24 cellular contexts compared by ENCODE assay signal in the genomic region with DNA sequence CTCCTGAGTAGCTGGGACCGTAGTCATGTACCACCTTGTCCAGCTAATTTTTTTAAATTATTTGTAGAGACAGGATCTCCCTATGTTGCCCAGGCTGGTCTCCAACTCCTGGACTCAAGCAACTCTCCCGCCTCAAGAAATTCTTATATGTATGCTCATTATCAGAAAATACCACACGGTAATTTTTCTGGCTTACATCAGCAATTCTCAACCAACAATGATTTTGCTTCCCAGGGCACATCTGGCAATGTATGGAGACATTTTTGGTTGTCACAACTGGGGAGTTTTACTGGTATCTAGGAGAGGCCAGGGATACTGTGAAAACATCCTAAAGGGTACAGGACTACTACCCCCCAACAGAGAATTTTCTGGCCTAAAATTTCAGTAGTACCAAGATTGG. TPM values are rescaled to one million over a fixed set of nuclear protein-coding genes. Genes with fewer than 3 reads are reported as not detected.
A peak's percentile ranks its signal among the peaks of the same experiment; 100 is the strongest.
DNase-seq lines count a peak whose midpoint lies in the region; ATAC-seq, FAIRE-seq and TF ChIP-seq lines count a peak whose summit lies in the region.
"Had no signal": no experiment of that assay in that cellular context is flagged by ENCODE, and none has a peak within 500 bp of the region (broad histone marks: within the 10 kb centered on the region; RNA-seq: fewer than 3 reads in every experiment).

No MANE protein-coding gene starts in this region.

- H3K9ac ChIP-seq in HepG2 (ENCODE audit: insufficient read depth, low read depth, low read length) = no peak overlapping the region
- H3K9ac ChIP-seq in skeletal muscle tissue (ENCODE audit: low read depth in 1 of 3, low read length in 3 of 3) = no peak overlapping the region

- POLR2A ChIA-PET in HepG2 (lab: Yijun Ruan, JAX) = interaction anchor here (1.3 kb wide), 1 partner anchor 26 kb away, joined by 3 read pairs; no protein-coding TSS in a partner anchor

- TF ChIP-seq RAD21 in HepG2 (CRISPR knock-in tag; IDR thresholded peaks at IDR 0.05) = no peak

- in situ Hi-C loops in HepG2 (cut with HindIII; ENCODE audit: extremely low pct_ligation_motif_present, low pct_unique_long_range_greater_than_20kb) = no loop called here

- no peaks in the 10 kb centered on the region for H3K79me2 ChIP-seq in HepG2 (ENCODE audit: insufficient read depth, low read length)

- H3K36me3 Mint-ChIP-seq in activated T-cell treated with anti-CD3 and anti-CD28 coated beads, Interleukin-2, amount 50 U/mL, for 4 hours (ENCODE audit: insufficient read depth) = peaks cover 30% of the 10 kb centered on the region
- H3K36me3 Mint-ChIP-seq in activated T-helper 1 cell treated with anti-CD3 and anti-CD28 coated beads, Interleukin-12 subunit alpha, Interleukin-12 subunit beta, Interleukin-2, Interleukin-4 antibody, amounts not matched to agents 30 ng/mL and 10 ng/mL and 1 ng/mL, durations not matched to agents 14 hours and 24 hours and 36 hours (ENCODE audit: low read depth) = peaks cover 35% of the 10 kb centered on the region

- H3K4me2 ChIP-seq in HepG2 (ENCODE audit: low read depth, low read length) = no peak overlapping the region

- no peaks in the 10 kb centered on the region for H3K9me3 ChIP-seq in HepG2 (ENCODE audit: low read length)
- H3K9me3 ChIP-seq in right lobe of liver = no peaks in the 10 kb centered on the region
- no peaks in the 10 kb centered on the region for H3K9me3 ChIP-seq in esophagus squamous epithelium
- no peaks in the 10 kb centered on the region for H3K9me3 ChIP-seq in skeletal muscle tissue (ENCODE audit: control insufficient read depth in 3 of 3, low read length in 3 of 3)
- H3K9me3 ChIP-seq: ovary had no signal

- TF ChIP-seq CTCF in HepG2 (CRISPR knock-in tag; IDR thresholded peaks at IDR 0.05) = no peak
- TF ChIP-seq CTCF in right lobe of liver (IDR thresholded peaks at IDR 0.05) = no peak
- TF ChIP-seq CTCF in esophagus squamous epithelium (IDR thresholded peaks at IDR 0.05) = no peak

- TF ChIP-seq POLR2A in HepG2 (IDR thresholded peaks at IDR 0.05; ENCODE audit: insufficient read depth in 1 of 2, low read depth in 2 of 2, low read length in 2 of 2) (no peak), right lobe of liver (IDR thresholded peaks at IDR 0.05) (no peak), esophagus squamous epithelium (IDR thresholded peaks at IDR 0.05) (no peak)

- TF ChIP-seq EP300 in HepG2 (IDR thresholded peaks at IDR 0.05; ENCODE audit: low read depth in 2 of 2, low read length in 2 of 2) = no peak
- no peak for TF ChIP-seq EP300 in HepG2 (CRISPR knock-in tag; IDR thresholded peaks at IDR 0.05; ENCODE audit: borderline replicate concordance)

- no peaks in the 10 kb centered on the region for H4K20me1 ChIP-seq in HepG2 (ENCODE audit: insufficient read depth, low read length)

- no peak for FAIRE-seq in HepG2 (lab: Jason Lieb, UNC)
- FAIRE-seq: colon, frontal cortex, GM12892, HTR-8/SVneo had no signal

- DNase-seq in HepG2 (ENCODE audit: low spot score) (no peak), right lobe of liver (no peak), esophagus squamous epithelium (lab: John Stamatoyannopoulos, UW) (no peak)
- DNase-seq in activated T-cell treated with anti-CD3 and anti-CD28 coated beads, Interleukin-2, amount 50 U/mL, for 4 hours = no peak
- DNase-seq in activated T-helper 1 cell treated with anti-CD3 and anti-CD28 coated beads, Interleukin-12 subunit alpha, Interleukin-12 subunit beta, Interleukin-2, Interleukin-4 antibody, amounts not matched to agents 30 ng/mL and 10 ng/mL and 1 ng/mL, durations not matched to agents 14 hours and 24 hours and 36 hours (ENCODE audit: low spot score) = no peak
- DNase-seq: ACHN; activated CD4-positive, alpha-beta T cell treated with anti-CD3 and anti-CD28 coated beads for 36 hours; activated naive CD8-positive, alpha-beta T cell treated with anti-CD3 and anti-CD28 coated beads, Interleukin-2, amount 50 U/mL, for 24 hours; activated T-cell treated with anti-CD3 and anti-CD28 coated beads for 4 hours; DMS153; NCI-H1436; NCI-H446; NCI-H82; nephron progenitor cell; ovary; stimulated activated CD4-positive, alpha-beta T cell treated with anti-CD3 and anti-CD28 coated beads, Interleukin-4, amount 100 ng/mL, for 24 hours had no signal

- intact Hi-C loops in HepG2 (cut with micrococcal nuclease; ENCODE audit: unreplicated experiment) (no loop called here), right lobe of liver (cut with DNase I) (no loop called here), esophagus squamous epithelium (cut with DNase I) (no loop called here)
- intact Hi-C loops in activated T-helper 1 cell treated with anti-CD3 and anti-CD28 coated beads, Interleukin-12 subunit alpha, Interleukin-12 subunit beta, Interleukin-2, Interleukin-4 antibody, amounts not matched to agents 30 ng/mL and 10 ng/mL and 1 ng/mL, durations not matched to agents 14 hours and 24 hours and 36 hours (cut with micrococcal nuclease) = no loop called here

- CTCF ChIA-PET in HepG2 (lab: Yijun Ruan, JAX; ENCODE audit: low intra/inter-chr PET ratio, low total read pairs) = no interaction called here

- H3K27ac Mint-ChIP-seq in activated T-helper 1 cell treated with anti-CD3 and anti-CD28 coated beads, Interleukin-12 subunit alpha, Interleukin-12 subunit beta, Interleukin-2, Interleukin-4 antibody, amounts not matched to agents 30 ng/mL and 10 ng/mL and 1 ng/mL, durations not matched to agents 14 hours and 24 hours and 36 hours = no peak overlapping the region
- H3K27ac Mint-ChIP-seq: activated CD4-positive, alpha-beta T cell treated with anti-CD3 and anti-CD28 coated beads for 36 hours; activated naive CD8-positive, alpha-beta T cell treated with anti-CD3 and anti-CD28 coated beads, Interleukin-2, amount 50 U/mL, for 24 hours; nephron progenitor cell; stimulated activated effector memory CD8-positive, alpha-beta T cell treated with anti-CD3 and anti-CD28 coated beads, Interleukin-12 subunit alpha, Interleukin-12 subunit beta, amount 100 ng/mL, for 72 hours had no signal

- 98% methylated on average over 3 of the region's 3 CpGs for WGBS in HepG2 (ENCODE audit: low lambda C conversion rate)
- 78% methylated on average over 3 of the region's 3 CpGs for WGBS in right lobe of liver (ENCODE audit: insufficient coverage, low coverage, low lambda C conversion rate, missing lambda C conversion rate)
- 76 to 97% methylated on average over 3 of the region's 3 CpGs for WGBS in esophagus squamous epithelium, 2 donors

- no peaks in the 10 kb centered on the region for H3K27me3 Mint-ChIP-seq in activated T-cell treated with anti-CD3 and anti-CD28 coated beads, Interleukin-2, amount 50 U/mL, for 4 hours (ENCODE audit: low read depth)
- H3K27me3 Mint-ChIP-seq in activated T-helper 1 cell treated with anti-CD3 and anti-CD28 coated beads, Interleukin-12 subunit alpha, Interleukin-12 subunit beta, Interleukin-2, Interleukin-4 antibody, amounts not matched to agents 30 ng/mL and 10 ng/mL and 1 ng/mL, durations not matched to agents 14 hours and 24 hours and 36 hours (ENCODE audit: insufficient read depth) = no peaks in the 10 kb centered on the region
- H3K27me3 Mint-ChIP-seq: activated CD4-positive, alpha-beta T cell treated with anti-CD3 and anti-CD28 coated beads for 36 hours; activated naive CD8-positive, alpha-beta T cell treated with anti-CD3 and anti-CD28 coated beads, Interleukin-2, amount 50 U/mL, for 24 hours had no signal

- ATAC-seq in HepG2 = no peak
- ATAC-seq in right lobe of liver = no peak
- ATAC-seq in GM21381 (IDR thresholded peaks at IDR 0.05; ENCODE audit: unreplicated experiment) = no peak
- no peak for ATAC-seq in activated T-cell treated with anti-CD3 and anti-CD28 coated beads, Interleukin-2, amount 50 U/mL, for 4 hours
- no peak for ATAC-seq in HG03378 (IDR thresholded peaks at IDR 0.05; ENCODE audit: unreplicated experiment)
- ATAC-seq: activated CD4-positive, alpha-beta T cell treated with anti-CD3 and anti-CD28 coated beads for 36 hours; activated naive CD8-positive, alpha-beta T cell treated with anti-CD3 and anti-CD28 coated beads, Interleukin-2, amount 50 U/mL, for 24 hours; stimulated activated effector memory CD8-positive, alpha-beta T cell treated with anti-CD3 and anti-CD28 coated beads, Interleukin-12 subunit alpha, Interleukin-12 subunit beta, amount 100 ng/mL, for 72 hours had no signal

- H3K4me3 ChIP-seq in HepG2 (replicated peaks in 1 of 3; ENCODE audit: insufficient read depth in 1 of 3, low read depth in 2 of 3, low read length in 3 of 3) (no peak overlapping the region), right lobe of liver (no peak overlapping the region), esophagus squamous epithelium (no peak overlapping the region), skeletal muscle tissue (ENCODE audit: low read length in 3 of 3) (no peak overlapping the region)
- H3K4me3 ChIP-seq: ovary had no signal

- H2AFZ ChIP-seq in HepG2 (ENCODE audit: low read length) = no peak overlapping the region

- no TSS peak for BruUV-seq in HepG2 (replicated peaks; lab: Mats Ljungman, UMichigan)

- H3K27me3 ChIP-seq in HepG2 (ENCODE audit: control insufficient read depth in 1 of 2, insufficient read depth in 2 of 2, low read length in 2 of 2) (no peaks in the 10 kb centered on the region), right lobe of liver (no peaks in the 10 kb centered on the region), esophagus squamous epithelium (no peaks in the 10 kb centered on the region), skeletal muscle tissue (ENCODE audit: control insufficient read depth in 3 of 3, insufficient read depth in 3 of 3, low read length in 3 of 3) (no peaks in the 10 kb centered on the region)
- H3K27me3 ChIP-seq: ovary had no signal

- no peaks in the 10 kb centered on the region for H3K4me1 ChIP-seq in HepG2 (ENCODE audit: insufficient read depth, low read length)
- H3K4me1 ChIP-seq in right lobe of liver = no peaks in the 10 kb centered on the region
- H3K4me1 ChIP-seq in esophagus squamous epithelium = no peaks in the 10 kb centered on the region
- peaks cover 0 to 4% (median 4%) of the 10 kb centered on the region in 3 donors for H3K4me1 ChIP-seq in skeletal muscle tissue (ENCODE audit: control insufficient read depth in 3 of 3, insufficient read depth in 3 of 3, low read length in 3 of 3)

- H3K9me3 Mint-ChIP-seq in activated T-cell treated with anti-CD3 and anti-CD28 coated beads, Interleukin-2, amount 50 U/mL, for 4 hours = no peaks in the 10 kb centered on the region
- H3K9me3 Mint-ChIP-seq in activated T-helper 1 cell treated with anti-CD3 and anti-CD28 coated beads, Interleukin-12 subunit alpha, Interleukin-12 subunit beta, Interleukin-2, Interleukin-4 antibody, amounts not matched to agents 30 ng/mL and 10 ng/mL and 1 ng/mL, durations not matched to agents 14 hours and 24 hours and 36 hours = no peaks in the 10 kb centered on the region
- H3K9me3 Mint-ChIP-seq: activated naive CD8-positive, alpha-beta T cell treated with anti-CD3 and anti-CD28 coated beads, Interleukin-2, amount 50 U/mL, for 24 hours; nephron progenitor cell; stimulated activated effector memory CD8-positive, alpha-beta T cell treated with anti-CD3 and anti-CD28 coated beads, Interleukin-12 subunit alpha, Interleukin-12 subunit beta, amount 100 ng/mL, for 72 hours had no signal

- no peak overlapping the region for H3K4me3 Mint-ChIP-seq in activated T-cell treated with anti-CD3 and anti-CD28 coated beads, Interleukin-2, amount 50 U/mL, for 4 hours
- H3K4me3 Mint-ChIP-seq in activated T-helper 1 cell treated with anti-CD3 and anti-CD28 coated beads, Interleukin-12 subunit alpha, Interleukin-12 subunit beta, Interleukin-2, Interleukin-4 antibody, amounts not matched to agents 30 ng/mL and 10 ng/mL and 1 ng/mL, durations not matched to agents 14 hours and 24 hours and 36 hours = no peak overlapping the region
- H3K4me3 Mint-ChIP-seq: activated CD4-positive, alpha-beta T cell treated with anti-CD3 and anti-CD28 coated beads for 36 hours; activated naive CD8-positive, alpha-beta T cell treated with anti-CD3 and anti-CD28 coated beads, Interleukin-2, amount 50 U/mL, for 24 hours; nephron progenitor cell; stimulated activated effector memory CD8-positive, alpha-beta T cell treated with anti-CD3 and anti-CD28 coated beads, Interleukin-12 subunit alpha, Interleukin-12 subunit beta, amount 100 ng/mL, for 72 hours had no signal

- H3K36me3 ChIP-seq in HepG2 (replicated peaks in 1 of 2; ENCODE audit: control insufficient read depth in 1 of 2, insufficient read depth in 2 of 2, low read length in 2 of 2) (peaks cover 24 to 87% of the 10 kb centered on the region in 2 experiments), right lobe of liver (peaks cover 0 to 91% (median 52%) of the 10 kb centered on the region in 4 donors), esophagus squamous epithelium (peaks cover 3 to 100% (median 13%) of the 10 kb centered on the region in 3 donors), skeletal muscle tissue (ENCODE audit: control insufficient read depth in 3 of 3, insufficient read depth in 3 of 3, low read length in 3 of 3) (peaks cover 18 to 70% (median 64%) of the 10 kb centered on the region in 3 donors)
- H3K36me3 ChIP-seq: ovary had no signal

- H3K27ac ChIP-seq in HepG2 (ENCODE audit: extremely low read length, insufficient read depth, low read length) = no peak overlapping the region
- no peak overlapping the region for H3K27ac ChIP-seq in right lobe of liver
- peak overlapping the region in 3 of 4 donors; percentile 11 to 68 (median 25) for H3K27ac ChIP-seq in esophagus squamous epithelium
- peak overlapping the region; percentile 34 for H3K27ac ChIP-seq in skeletal muscle tissue (ENCODE audit: low read depth, low read length)
- H3K27ac ChIP-seq: ovary had no signal

- H3K4me1 Mint-ChIP-seq in activated T-cell treated with anti-CD3 and anti-CD28 coated beads, Interleukin-2, amount 50 U/mL, for 4 hours (ENCODE audit: low read depth) = no peaks in the 10 kb centered on the region
- no peaks in the 10 kb centered on the region for H3K4me1 Mint-ChIP-seq in activated T-helper 1 cell treated with anti-CD3 and anti-CD28 coated beads, Interleukin-12 subunit alpha, Interleukin-12 subunit beta, Interleukin-2, Interleukin-4 antibody, amounts not matched to agents 30 ng/mL and 10 ng/mL and 1 ng/mL, durations not matched to agents 14 hours and 24 hours and 36 hours (ENCODE audit: low read depth)
- H3K4me1 Mint-ChIP-seq: activated CD4-positive, alpha-beta T cell treated with anti-CD3 and anti-CD28 coated beads for 36 hours; activated naive CD8-positive, alpha-beta T cell treated with anti-CD3 and anti-CD28 coated beads, Interleukin-2, amount 50 U/mL, for 24 hours; nephron progenitor cell; stimulated activated effector memory CD8-positive, alpha-beta T cell treated with anti-CD3 and anti-CD28 coated beads, Interleukin-12 subunit alpha, Interleukin-12 subunit beta, amount 100 ng/mL, for 72 hours had no signal

RNA-seq across cellular contexts. Expression of a gene that starts 10.8 kb away (rescaled TPM):
- total RNA-seq in HepG2 (2016; rRNA removed; fragmentation: Illumina TruSeq; extraction: Trizol) (208 and 346 TPM in 2 replicates), right lobe of liver (100 to 1,000 TPM in 2 of 6 experiments, 10 to 100 TPM in 4; 57.9 to 277 (median 81.0) TPM), esophagus squamous epithelium (100 to 1,000 TPM; 177 to 369 (median 237) TPM), skeletal muscle tissue (72.5 TPM)
- total RNA-seq in HepG2 (2016; cell fraction: cytosol; rRNA removed; fragmentation: Illumina TruSeq; extraction: Trizol; ENCODE audit: low read depth) = 41.2 and 44.6 TPM in 2 replicates
- 215 and 364 TPM in 2 replicates for total RNA-seq in HepG2 (2016; cell fraction: insoluble cytoplasmic fraction; rRNA removed; fragmentation: Illumina TruSeq; extraction: Trizol)
- 66.6 and 67.3 TPM in 2 replicates for total RNA-seq in HepG2 (2016; cell fraction: membrane; rRNA removed; fragmentation: Illumina TruSeq; extraction: Trizol)
- 83.4 and 83.7 TPM in 2 replicates for total RNA-seq in HepG2 (2016; cell fraction: nucleus; rRNA removed; fragmentation: Illumina TruSeq; extraction: Trizol)
- 257 and 356 TPM in 2 replicates for polyA plus RNA-seq in HepG2 (2011; rRNA removed)
- 182 and 220 TPM in 2 replicates for polyA plus RNA-seq in HepG2 (2011; cell fraction: cytosol; rRNA removed)
- polyA plus RNA-seq in HepG2 (2011; cell fraction: nucleus; rRNA removed) = 51.4 and 52.1 TPM in 2 replicates
- polyA plus RNA-seq in HepG2 (2012) = 184 and 206 TPM in 2 replicates
- 72.3 and 76.1 TPM in 2 replicates for polyA plus RNA-seq in HepG2 (2016; cell fraction: cytosol; fragmentation: Illumina TruSeq; extraction: Trizol; ENCODE audit: low read depth)
- polyA plus RNA-seq in HepG2 (2016; cell fraction: insoluble cytoplasmic fraction; fragmentation: Illumina TruSeq; extraction: Trizol; ENCODE audit: low read depth) = 607 and 646 TPM in 2 replicates
- 102 TPM in 2 replicates for polyA plus RNA-seq in HepG2 (2016; cell fraction: membrane; fragmentation: Illumina TruSeq; extraction: Trizol; ENCODE audit: low read depth)
- 218 and 240 TPM in 2 replicates for polyA plus RNA-seq in HepG2 (2016; cell fraction: nucleus; fragmentation: Illumina TruSeq; extraction: Trizol; ENCODE audit: insufficient read depth, low read depth)
- polyA minus RNA-seq in HepG2 (2011; rRNA and poly(A)+ RNA removed; ENCODE audit: low replicate concordance) = 39.8 and 85.1 TPM in 2 replicates
- 43.2 and 55.2 TPM in 2 replicates for polyA minus RNA-seq in HepG2 (2011; cell fraction: cytosol; rRNA and poly(A)+ RNA removed)
- polyA minus RNA-seq in HepG2 (2011; cell fraction: nucleus; rRNA and poly(A)+ RNA removed) = 31.1 and 41.5 TPM in 2 replicates
- total RNA-seq in activated T-cell treated with anti-CD3 and anti-CD28 coated beads, Interleukin-2, amount 50 U/mL, for 4 hours = 100 to 1,000 TPM; 186 to 222 (median 214) TPM
- 144 and 147 TPM in 2 replicates for total RNA-seq in activated T-helper 1 cell treated with anti-CD3 and anti-CD28 coated beads, Interleukin-12 subunit alpha, Interleukin-12 subunit beta, Interleukin-2, Interleukin-4 antibody, amounts not matched to agents 30 ng/mL and 10 ng/mL and 1 ng/mL, durations not matched to agents 14 hours and 24 hours and 36 hours

Comparison
In these comparisons a context has a peak if more than half of its experiments do, and no peak if none do; other contexts are left out.
1. H3K27ac ChIP-seq: peak in esophagus squamous epithelium (3 of 4) and skeletal muscle tissue (single experiment); none in HepG2 (single experiment) and right lobe of liver (0 of 3).